ENCODE assay signal across 8 cellular contexts in genomic region chr2:105744091-105744908, GRCh38. TPM values are rescaled to one million over a fixed set of nuclear protein-coding genes. Genes with fewer than 3 reads are reported as not detected.
A peak's percentile ranks its signal among the peaks of the same experiment; 100 is the strongest.
DNase-seq lines count a peak whose midpoint lies in the region; ATAC-seq and TF ChIP-seq lines count a peak whose summit lies in the region.

No MANE protein-coding gene starts in this region.

- H3K9me3 ChIP-seq in AG04450 (ENCODE audit: control insufficient read depth, insufficient read depth, low read length), result no peaks in the 10 kb centered on the region

- TF ChIP-seq CTCF in AG04450 (IDR thresholded peaks at IDR 0.05; ENCODE audit: low read depth, low read length), result no peak

- CTCF ChIA-PET in AG04450 (lab: Charles Lee), result interaction anchor here (0.6 kb wide), 1 partner anchor 180 kb away, joined by 6 read pairs; no protein-coding TSS in a partner anchor

- peaks cover 5% of the 10 kb centered on the region for H3K27me3 ChIP-seq in AG04450 (ENCODE audit: control insufficient read depth, insufficient read depth, low read length)

- no peak for DNase-seq in AG04450 (ENCODE audit: low read depth, low spot score)
- DNase-seq in NCI-H345 (lab: John Stamatoyannopoulos, UW), result peak; percentile 82
- peak; percentile 57 for DNase-seq in activated T-cell treated with anti-CD3 and anti-CD28 coated beads for 1 hour (ENCODE audit: low read depth)
- no peak for DNase-seq in epithelial cell of prostate (ENCODE audit: low read depth, low spot score)
- DNase-seq in mucosa of gallbladder (ENCODE audit: low spot score), result peak; percentile 51

- peak overlapping the region; percentile 54 for H3K4me3 ChIP-seq in AG04450 (ENCODE audit: low read depth, low read length)

- H3K27ac ChIP-seq in AG04450 (ENCODE audit: low read depth, low read length) (no peak overlapping the region), epithelial cell of prostate (peak overlapping the region; percentile 65), temporal lobe (ENCODE audit: low read depth, low read length) (peak overlapping the region; percentile 46)

- ATAC-seq in GM18517 (IDR thresholded peaks at IDR 0.05; ENCODE audit: unreplicated experiment) (peak; percentile 44), HG02970 (IDR thresholded peaks at IDR 0.05; ENCODE audit: low FRiP score, unreplicated experiment) (peak; percentile 71)

- POLR2A ChIA-PET in AG04450 (lab: Yijun Ruan, JAX), result no interaction called here

RNA-seq across cellular contexts. Expression of gene NCK2, which starts 0.4 kb away (rescaled TPM):
- 18.9 and 20.5 TPM in 2 replicates for polyA plus RNA-seq in AG04450 (2011; rRNA removed)
- polyA minus RNA-seq in AG04450 (2011; rRNA and poly(A)+ RNA removed), result 11.6 and 18.2 TPM in 2 replicates
- total RNA-seq in mucosa of gallbladder (160 TPM), temporal lobe (47.2 TPM)

Comparison
In these comparisons a context has a peak if more than half of its experiments do, and no peak if none do; other contexts are left out.
1. DNase-seq: peak in NCI-H345 (single experiment), activated T-cell treated with anti-CD3 and anti-CD28 coated beads for 1 hour (single experiment) and mucosa of gallbladder (single experiment); none in AG04450 (single experiment) and epithelial cell of prostate (single experiment).